Comparison of ENCODE assay signal across 17 cellular contexts in genomic region chr2:2234398-2234797, GRCh38.
DNase-seq lines count a peak whose midpoint lies in the region; ATAC-seq, FAIRE-seq and TF ChIP-seq lines count a peak whose summit lies in the region.
"Had no signal": no experiment of that assay in that cellular context is flagged by ENCODE, and none has a peak within 500 bp of the region (broad histone marks: within the 10 kb centered on the region; RNA-seq: fewer than 3 reads in every experiment).

No MANE protein-coding gene starts in this region.

- H4K20me1 ChIP-seq in Karpas-422 (ENCODE audit: insufficient read depth, low read depth, low read length) = no peaks in the 10 kb centered on the region

- peak; percentile 41 for TF ChIP-seq CTCF in BE2C (IDR thresholded peaks at IDR 0.05; ENCODE audit: low read depth, low read length)

- peaks cover 10% of the 10 kb centered on the region for H3K4me1 ChIP-seq in BE2C
- H3K4me1 ChIP-seq in Karpas-422 (ENCODE audit: low read length) = no peaks in the 10 kb centered on the region
- H3K4me1 ChIP-seq: pancreas, vagina had no signal

- H3K36me3 ChIP-seq in BE2C = peaks cover 15% of the 10 kb centered on the region
- no peaks in the 10 kb centered on the region for H3K36me3 ChIP-seq in Karpas-422 (ENCODE audit: insufficient read depth, low read length)
- H3K36me3 ChIP-seq: MG63, pancreas, vagina had no signal

- H3K4me2 ChIP-seq in Karpas-422 (ENCODE audit: low read depth, low read length, poor library complexity, severe bottlenecking) = no peak overlapping the region

- DNase-seq in BE2C (no peak), Karpas-422 (peak; percentile 44), NCI-H187 treated with DMSO at 0.1 percent for 48 hours (lab: John Stamatoyannopoulos, UW) (peak; percentile 80), NCI-H510A (lab: John Stamatoyannopoulos, UW) (peak; percentile 42), GM12891 (ENCODE audit: insufficient read length, low spot score) (no peak), RKO (ENCODE audit: low spot score) (no peak), Kasumi-1 (lab: John Stamatoyannopoulos, UW) (no peak)
- DNase-seq: activated CD4-positive, CD25-positive, alpha-beta regulatory T cell; activated CD8-positive, alpha-beta memory T cell treated with anti-CD3 and anti-CD28 coated beads for 24 hours; HFFc6; mammary epithelial cell; naive thymus-derived CD4-positive, alpha-beta T cell; pancreas; stimulated activated CD4-positive, alpha-beta T cell treated with anti-CD3 and anti-CD28 coated beads, Interleukin-2, amount 100 ng/mL, for 24 hours had no signal

- no peak for FAIRE-seq in GM12891 (lab: Jason Lieb, UNC)
- FAIRE-seq: pancreas had no signal

- H3K27me3 ChIP-seq in BE2C = no peaks in the 10 kb centered on the region
- no peaks in the 10 kb centered on the region for H3K27me3 ChIP-seq in Karpas-422 (ENCODE audit: low read length)
- H3K27me3 ChIP-seq: MG63, pancreas, vagina had no signal

- no peaks in the 10 kb centered on the region for H3K9me3 ChIP-seq in BE2C
- no peaks in the 10 kb centered on the region for H3K9me3 ChIP-seq in Karpas-422 (ENCODE audit: low read length)
- H3K9me3 ChIP-seq: MG63, pancreas, vagina had no signal

- no peak for ATAC-seq in GM18858 (IDR thresholded peaks at IDR 0.05; ENCODE audit: unreplicated experiment)
- ATAC-seq: naive thymus-derived CD4-positive, alpha-beta T cell had no signal

- no peaks in the 10 kb centered on the region for H3K9me2 ChIP-seq in Karpas-422 (replicated peaks; ENCODE audit: insufficient read depth, low read length)

- TF ChIP-seq POLR2A in GM12891 (IDR thresholded peaks at IDR 0.05; ENCODE audit: low read depth, low read length) = no peak

- H3K4me3 ChIP-seq in BE2C (ENCODE audit: low read depth, low read length) = no peak overlapping the region
- H3K4me3 ChIP-seq in Karpas-422 (ENCODE audit: low read length) = no peak overlapping the region
- H3K4me3 ChIP-seq: MG63, pancreas, vagina had no signal

- no peak overlapping the region for H2AFZ ChIP-seq in Karpas-422 (ENCODE audit: low read length)

- no peak overlapping the region for H3K27ac ChIP-seq in Karpas-422 (ENCODE audit: low read length)
- H3K27ac ChIP-seq: pancreas, vagina had no signal

- H3K9ac ChIP-seq in Karpas-422 (ENCODE audit: low read length) = no peak overlapping the region

- H3K79me2 ChIP-seq in Karpas-422 (ENCODE audit: low read length) = no peaks in the 10 kb centered on the region

TF ChIP-seq in GM12891, 5 proteins besides CTCF, POLR2A, EP300 and RAD21:
- TF ChIP-seq TAF1 (IDR thresholded peaks at IDR 0.05; ENCODE audit: low read depth, low read length) (no peak), SPI1 (IDR thresholded peaks at IDR 0.05; ENCODE audit: low read depth, low read length) (no peak), PAX5 (IDR thresholded peaks at IDR 0.05; ENCODE audit: insufficient read depth, low read length, severe bottlenecking) (no peak), POLR2AphosphoS5 (IDR thresholded peaks at IDR 0.05; ENCODE audit: low read depth, low read length) (no peak), POU2F2 (IDR thresholded peaks at IDR 0.05; ENCODE audit: low read depth, low read length) (no peak)

Comparison
In these comparisons a context has a peak if more than half of its experiments do, and no peak if none do; other contexts are left out.
1. DNase-seq: peak in Karpas-422 (single experiment), NCI-H187 treated with DMSO at 0.1 percent for 48 hours (single experiment) and NCI-H510A (single experiment); none in BE2C (single experiment), GM12891 (single experiment), RKO (single experiment) and Kasumi-1 (0 of 2).